In genomic region chr15:42736793-42737528, GRCh38 we compare ENCODE assay signal across 8 cellular contexts. TPM values are rescaled to one million over a fixed set of nuclear protein-coding genes. Genes with fewer than 3 reads are reported as not detected.
DNase-seq lines count a peak whose midpoint lies in the region; ATAC-seq and TF ChIP-seq lines count a peak whose summit lies in the region.

CDAN1 (minus strand) TSS chr15:42737128; CDS start chr15:42737102, 26 bp downstream.

- H3K4me1 Mint-ChIP-seq in activated CD4-positive, alpha-beta T cell treated with anti-CD3 and anti-CD28 coated beads for 36 hours: peaks cover 16% of the 10 kb centered on the region

- CTCF ChIA-PET in activated CD4-positive, alpha-beta T cell treated with anti-CD3 and anti-CD28 coated beads for 36 hours (lab: Charles Lee): interaction anchor here (0.8 to 0.9 kb wide), 2 partner anchors 140 to 191 kb away, joined by 3 read pairs; no protein-coding TSS in a partner anchor

- peak within 1 kb of the TSS; percentile 77 for H3K27ac ChIP-seq in cingulate gyrus (ENCODE audit: low read depth, low read length)

- in situ Hi-C loops in GM18951 (cut with MboI; ENCODE audit: low sequenced_read_pairs, unreplicated experiment): no loop called here

- no peaks in the 10 kb centered on the region for H3K9me3 Mint-ChIP-seq in activated CD4-positive, alpha-beta T cell treated with anti-CD3 and anti-CD28 coated beads for 36 hours (ENCODE audit: low read depth)

- POLR2A ChIA-PET in activated CD4-positive, alpha-beta T cell treated with anti-CD3 and anti-CD28 coated beads for 36 hours (lab: Charles Lee): interaction anchor here (0.6 kb wide), 1 partner anchor 180 kb away, joined by 3 read pairs; no protein-coding TSS in a partner anchor

- peak; percentile 100 for DNase-seq in AG08395 (ENCODE audit: low spot score)
- DNase-seq in NCI-H510A (lab: John Stamatoyannopoulos, UW): peak; percentile 65
- DNase-seq in activated CD4-positive, alpha-beta T cell treated with anti-CD3 and anti-CD28 coated beads for 36 hours: peak; percentile 96
- peak; percentile 89 for DNase-seq in kidney tubule cell (ENCODE audit: low spot score)
- peak; percentile 79 to 93 for DNase-seq in stimulated activated CD4-positive, alpha-beta T cell treated with anti-CD3 and anti-CD28 coated beads, Interleukin-15, amount 100 ng/mL, for 48 hours (ENCODE audit: low read depth in 2 of 2)

- peak within 1 kb of the TSS; percentile 76 for H3K4me3 Mint-ChIP-seq in activated CD4-positive, alpha-beta T cell treated with anti-CD3 and anti-CD28 coated beads for 36 hours

- H3K27me3 Mint-ChIP-seq in activated CD4-positive, alpha-beta T cell treated with anti-CD3 and anti-CD28 coated beads for 36 hours: no peaks in the 10 kb centered on the region

- peak within 1 kb of the TSS; percentile 61 for H3K27ac Mint-ChIP-seq in activated CD4-positive, alpha-beta T cell treated with anti-CD3 and anti-CD28 coated beads for 36 hours

- peaks cover 15% of the 10 kb centered on the region for H3K36me3 Mint-ChIP-seq in activated CD4-positive, alpha-beta T cell treated with anti-CD3 and anti-CD28 coated beads for 36 hours (ENCODE audit: low read depth)

- peak; percentile 89 for TF ChIP-seq POLR2A in GM18951 (IDR thresholded peaks at IDR 0.05; ENCODE audit: extremely low read depth, insufficient read depth, insufficient read length)

- intact Hi-C loops in activated CD4-positive, alpha-beta T cell treated with anti-CD3 and anti-CD28 coated beads for 36 hours (cut with DNase I, micrococcal nuclease): loop anchor here (1.0 to 5.0 kb wide), 8 partner anchors 160 to 464 kb away; partner anchors contain the start of genes STARD9 (in 2 of the 2), CCNDBP1 (in 1 of the 2), GANC (in 1 of the 2) and TMEM87A (in 1 of the 2)

- ATAC-seq in HG03175 (IDR thresholded peaks at IDR 0.05; ENCODE audit: unreplicated experiment): peak; percentile 86
- peak; percentile 94 for ATAC-seq in activated CD4-positive, alpha-beta T cell treated with anti-CD3 and anti-CD28 coated beads for 36 hours

RNA-seq across cellular contexts. Expression of gene CDAN1, which starts in this region (rescaled TPM):
- 10 to 100 TPM; 12.9 to 16.6 TPM for total RNA-seq in activated CD4-positive, alpha-beta T cell treated with anti-CD3 and anti-CD28 coated beads for 36 hours

Comparison
In these comparisons a context has a peak if more than half of its experiments do, and no peak if none do; other contexts are left out.
1. Peak in every context shown above with its lines: DNase-seq, ATAC-seq and H3K27ac ChIP-seq.